23 cellular contexts compared by ENCODE assay signal in genomic region chr4:82776925-82777542, GRCh38. TPM values are rescaled to one million over a fixed set of nuclear protein-coding genes. Genes with fewer than 3 reads are reported as not detected.
DNase-seq lines count a peak whose midpoint lies in the region; ATAC-seq and TF ChIP-seq lines count a peak whose summit lies in the region.
"Had no signal": no experiment of that assay in that cellular context is flagged by ENCODE, and none has a peak within 500 bp of the region (broad histone marks: within the 10 kb centered on the region; RNA-seq: fewer than 3 reads in every experiment).

No MANE protein-coding gene starts in this region.

- peak; percentile 61 for DNase-seq in cardiac septum (ENCODE audit: low spot score)
- no peak for DNase-seq in Right ventricle myocardium inferior (ENCODE audit: missing footprints)
- DNase-seq in endodermal cell = peak; percentile 24
- DNase-seq in myocyte (ENCODE audit: low read depth) = peak; percentile 68
- DNase-seq in activated CD4-positive, alpha-beta T cell treated with anti-CD3 and anti-CD28 coated beads, Interleukin-2, amount 50 U/mL, for 48 hours = no peak
- DNase-seq in NCI-H2171 treated with DMSO at 0.1 percent for 48 hours (lab: John Stamatoyannopoulos, UW) = no peak
- no peak for DNase-seq in GM19240 (ENCODE audit: insufficient read length, low spot score)
- DNase-seq: activated CD4-positive, CD25-positive, alpha-beta regulatory T cell; activated effector memory CD4-positive, alpha-beta T cell treated with Interleukin-2 at 50 U/mL for 16 hours; amygdala; CD4-positive, alpha-beta T cell; DND-41; hippocampal formation; KG1; NCI-H1417; NCI-H345; posterior cingulate gyrus; SHP77 treated with DMSO at 0.1 percent for 48 hours had no signal

- no peak overlapping the region for H3K9ac ChIP-seq in endodermal cell (ENCODE audit: extremely low read depth, low read length, poor library complexity, severe bottlenecking)

- H3K4me3 Mint-ChIP-seq in endodermal cell = no peak overlapping the region
- H3K4me3 Mint-ChIP-seq: CD4-positive, alpha-beta T cell; dendritic cell treated with granulocyte-macrophage colony-stimulating factor and Interleukin-4, amounts not matched to agents 40 ng/mL and 50 ng/mL, for 4 days had no signal

- H3K4me3 ChIP-seq in endodermal cell (ENCODE audit: low read length) = no peak overlapping the region
- H3K4me3 ChIP-seq: smooth muscle cell, tibial nerve had no signal

- H3K27me3 ChIP-seq in endodermal cell (ENCODE audit: control insufficient read depth, insufficient read depth, low read length, poor library complexity, severe bottlenecking) = no peaks in the 10 kb centered on the region
- H3K27me3 ChIP-seq: tibial nerve had no signal

- no peaks in the 10 kb centered on the region for H3K9me3 Mint-ChIP-seq in endodermal cell
- H3K9me3 Mint-ChIP-seq: CD4-positive, alpha-beta T cell; dendritic cell treated with granulocyte-macrophage colony-stimulating factor and Interleukin-4, amounts not matched to agents 40 ng/mL and 50 ng/mL, for 4 days had no signal

- peaks cover 41% of the 10 kb centered on the region for H3K27me3 Mint-ChIP-seq in endodermal cell (ENCODE audit: insufficient read depth)
- H3K27me3 Mint-ChIP-seq: CD4-positive, alpha-beta T cell; dendritic cell treated with granulocyte-macrophage colony-stimulating factor and Interleukin-4, amounts not matched to agents 40 ng/mL and 50 ng/mL, for 4 days had no signal

- peaks cover 9% of the 10 kb centered on the region for H3K4me1 ChIP-seq in endodermal cell (ENCODE audit: control insufficient read depth, insufficient read depth, low read length)

- ATAC-seq in Right ventricle myocardium inferior (no peak), HG02884 (IDR thresholded peaks at IDR 0.05; ENCODE audit: unreplicated experiment) (no peak)
- ATAC-seq: esophagus mucosa had no signal

- intact Hi-C loops in cardiac septum (cut with DNase I) (no loop called here), Right ventricle myocardium inferior (cut with DNase I) (no loop called here)

- H3K36me3 Mint-ChIP-seq in endodermal cell (ENCODE audit: low read depth) = no peaks in the 10 kb centered on the region

- H3K36me3 ChIP-seq in endodermal cell (ENCODE audit: control insufficient read depth, insufficient read depth, low read length) = peaks cover 3% of the 10 kb centered on the region
- H3K36me3 ChIP-seq: tibial nerve had no signal

- WGBS in endodermal cell (ENCODE audit: insufficient coverage in 1 of 2, insufficient read length in 1 of 2), 2 experiments = 92 to 94% methylated on average over 4 to 5 of the region's 5 CpGs

- H3K27ac Mint-ChIP-seq in endodermal cell = no peak overlapping the region
- H3K27ac Mint-ChIP-seq: CD4-positive, alpha-beta T cell; dendritic cell treated with granulocyte-macrophage colony-stimulating factor and Interleukin-4, amounts not matched to agents 40 ng/mL and 50 ng/mL, for 4 days had no signal

- no peaks in the 10 kb centered on the region for H3K9me3 ChIP-seq in endodermal cell (ENCODE audit: control insufficient read depth, low read length)
- H3K9me3 ChIP-seq: tibial nerve had no signal

- H3K4me1 Mint-ChIP-seq in endodermal cell = peaks cover 21% of the 10 kb centered on the region

- no peak overlapping the region for H3K27ac ChIP-seq in endodermal cell (ENCODE audit: low read depth, low read length)

- TF ChIP-seq CTCF in endodermal cell (conservative IDR thresholded peaks at IDR 0.05) = no peak

RNA-seq across cellular contexts. Expression of gene SCD5, which starts 21.6 kb away (rescaled TPM):
- total RNA-seq in cardiac septum = 2.1 TPM
- 5.1 TPM for total RNA-seq in Right ventricle myocardium inferior
- 1 to 10 TPM; 3.2 to 5.2 TPM for total RNA-seq in endodermal cell
- polyA plus RNA-seq in endodermal cell (2013, experiment 1 of 2) = 20.3 TPM
- polyA plus RNA-seq in endodermal cell (2013, experiment 2 of 2) = 21.8 TPM
- 33.6 and 45.0 TPM in 2 replicates for total RNA-seq in myocyte
- 23.2 TPM for polyA plus RNA-seq in myocyte (2012)

Comparison
In these comparisons a context has a peak if more than half of its experiments do, and no peak if none do; other contexts are left out.
1. DNase-seq: peak in cardiac septum (single experiment), endodermal cell (single experiment) and myocyte (single experiment); none in Right ventricle myocardium inferior (single experiment), activated CD4-positive, alpha-beta T cell treated with anti-CD3 and anti-CD28 coated beads, Interleukin-2, amount 50 U/mL, for 48 hours (0 of 2), NCI-H2171 treated with DMSO at 0.1 percent for 48 hours (single experiment) and GM19240 (single experiment).